ENCODE assay signal across 8 cellular contexts in the genomic region with DNA sequence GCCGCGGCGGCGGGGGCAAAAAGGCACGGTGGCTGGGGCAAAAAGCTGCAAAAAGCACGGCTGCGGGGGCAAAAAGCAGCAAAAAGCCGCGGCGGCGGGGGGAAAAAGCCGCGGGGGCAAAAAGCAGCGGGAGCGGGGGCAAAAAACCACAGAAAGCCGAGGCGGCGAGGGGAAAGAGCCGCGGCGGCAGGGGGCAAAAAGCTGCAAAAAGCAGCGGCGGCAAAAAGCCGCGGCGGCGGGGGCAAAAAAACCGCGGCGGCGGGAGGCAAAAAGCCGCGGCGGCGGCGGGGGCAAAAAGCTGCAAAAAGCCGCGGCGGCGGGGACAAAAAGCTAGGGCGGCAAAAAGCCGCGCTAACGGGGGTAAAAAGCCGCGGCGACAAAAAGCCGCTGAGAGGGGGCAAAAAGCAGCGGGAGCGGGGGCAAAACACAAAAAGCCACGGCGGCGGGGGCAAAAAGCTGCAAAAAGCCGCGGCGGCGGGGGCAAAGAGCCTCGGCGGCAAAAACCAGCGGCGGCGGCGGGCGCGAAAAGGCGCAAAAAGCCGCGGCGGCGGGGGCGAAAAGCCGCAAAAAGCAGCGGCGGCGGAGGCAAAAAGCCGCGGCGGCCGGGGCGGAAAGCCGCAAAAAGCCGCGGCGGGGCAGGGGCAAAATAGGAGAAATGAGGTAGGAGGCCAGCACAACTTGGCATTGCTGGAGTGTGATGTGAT.
DNase-seq lines count a peak whose midpoint lies in the region; TF ChIP-seq lines count a peak whose summit lies in the region.

No MANE protein-coding gene starts in this region.

- no peak overlapping the region for H3K4me3 ChIP-seq in CD4-positive, alpha-beta memory T cell (ENCODE audit: low read length in 2 of 2)
- H3K4me3 ChIP-seq in HL-60 (replicated peaks; ENCODE audit: insufficient read depth, low read length) = peak overlapping the region; percentile 29
- peak overlapping the region; percentile 73 for H3K4me3 ChIP-seq in ectodermal cell (ENCODE audit: insufficient read depth, low read depth, low read length)
- peak overlapping the region; percentile 47 to 83 for H3K4me3 ChIP-seq in neuronal stem cell (ENCODE audit: low read length in 2 of 2)

- no peaks in the 10 kb centered on the region for H3K36me3 ChIP-seq in CD4-positive, alpha-beta memory T cell (ENCODE audit: insufficient read depth, low read length)
- H3K36me3 ChIP-seq in ectodermal cell (ENCODE audit: control insufficient read depth, insufficient read depth, low read length) = no peaks in the 10 kb centered on the region
- H3K36me3 ChIP-seq in neuronal stem cell (replicated peaks in 1 of 2; ENCODE audit: control insufficient read depth in 2 of 2, insufficient read depth in 2 of 2, low read length in 2 of 2) = no peaks in the 10 kb centered on the region

- no peak overlapping the region for H3K9ac ChIP-seq in neuronal stem cell (ENCODE audit: low read depth, low read length, poor library complexity)

- intact Hi-C loops in CD4-positive, alpha-beta memory T cell (cut with micrococcal nuclease) = no loop called here

- no peak overlapping the region for H3K27ac ChIP-seq in CD4-positive, alpha-beta memory T cell (ENCODE audit: low read depth, low read length)
- H3K27ac ChIP-seq in HL-60 (replicated peaks) = no peak overlapping the region
- H3K27ac ChIP-seq in ectodermal cell (ENCODE audit: insufficient read depth, low read depth, low read length, poor library complexity, severe bottlenecking) = no peak overlapping the region
- H3K27ac ChIP-seq in neuronal stem cell (replicated peaks; ENCODE audit: low read length) = no peak overlapping the region

- no peak overlapping the region for H3K27ac Mint-ChIP-seq in CD4-positive, alpha-beta memory T cell

- H2AK5ac ChIP-seq in neuronal stem cell (ENCODE audit: low read depth, low read length) = no peak overlapping the region

- H3K79me1 ChIP-seq in neuronal stem cell (ENCODE audit: low read depth, low read length) = no peaks in the 10 kb centered on the region

- no peak overlapping the region for H4K91ac ChIP-seq in neuronal stem cell (ENCODE audit: low read depth, low read length, poor library complexity)

- no peak for DNase-seq in CD4-positive, alpha-beta memory T cell
- no peak for DNase-seq in HL-60 (ENCODE audit: low read depth in 1 of 2, low spot score in 1 of 2)
- DNase-seq in neuronal stem cell (ENCODE audit: low spot score) = peak; percentile 31
- DNase-seq in C1 segment of cervical spinal cord (lab: John Stamatoyannopoulos, UW) = no peak
- DNase-seq in effector CD4-positive, alpha-beta T cell = no peak
- DNase-seq in NCI-H2107 (lab: John Stamatoyannopoulos, UW) = no peak
- DNase-seq in NCI-H446 (lab: John Stamatoyannopoulos, UW) = no peak

- H3K4me3 Mint-ChIP-seq in CD4-positive, alpha-beta memory T cell = peak overlapping the region; percentile 1 to 70 (median 50)

- no peak overlapping the region for H2BK12ac ChIP-seq in neuronal stem cell (ENCODE audit: low read length)

- TF ChIP-seq CTCF in HL-60 (IDR thresholded peaks at IDR 0.05; ENCODE audit: insufficient read depth, low read length) = no peak

- WGBS in ectodermal cell, 2 experiments = 0 to 1% methylated on average over 72 to 75 of the region's 84 CpGs
- WGBS in neuronal stem cell (ENCODE audit: extremely low coverage in 2 of 2, insufficient read length in 2 of 2, insufficient replicate concordance in 1 of 2), 2 donors = no CpG with 5 or more reads among the region's 84 CpGs

- H2AFZ ChIP-seq in neuronal stem cell (ENCODE audit: low read length) = peak overlapping the region; percentile 97

- H3K4me1 ChIP-seq in CD4-positive, alpha-beta memory T cell (ENCODE audit: insufficient read depth, low read length) = no peaks in the 10 kb centered on the region
- H3K4me1 ChIP-seq in ectodermal cell (ENCODE audit: control insufficient read depth, insufficient read depth, low read length) (no peaks in the 10 kb centered on the region), neuronal stem cell (ENCODE audit: control insufficient read depth in 2 of 2, insufficient read depth in 1 of 2, low read depth in 1 of 2, low read length in 2 of 2) (no peaks in the 10 kb centered on the region)

- H3K4ac ChIP-seq in neuronal stem cell (ENCODE audit: low read length) = no peak overlapping the region

- CTCF ChIA-PET in CD4-positive, alpha-beta memory T cell (lab: Charles Lee; ENCODE audit: partially characterized antibody) = no interaction called here

- peaks cover 0 to 10% (median 3%) of the 10 kb centered on the region in 4 donors for H3K4me1 Mint-ChIP-seq in CD4-positive, alpha-beta memory T cell

- no peak overlapping the region for H4K8ac ChIP-seq in neuronal stem cell (ENCODE audit: low read depth, low read length)

- peak overlapping the region; percentile 66 for H3K4me2 ChIP-seq in neuronal stem cell (ENCODE audit: insufficient read depth, low read length, poor library complexity, severe bottlenecking)

- peak overlapping the region; percentile 95 for H3K18ac ChIP-seq in neuronal stem cell (ENCODE audit: low read length)

- POLR2A ChIA-PET in CD4-positive, alpha-beta memory T cell (lab: Charles Lee; ENCODE audit: partially characterized antibody) = no interaction called here

- peak overlapping the region; percentile 58 for H2BK15ac ChIP-seq in neuronal stem cell (ENCODE audit: low read length)

- H3K27me3 ChIP-seq in CD4-positive, alpha-beta memory T cell (ENCODE audit: insufficient read depth, low read length) = no peaks in the 10 kb centered on the region
- peaks cover 20% of the 10 kb centered on the region for H3K27me3 ChIP-seq in HL-60 (ENCODE audit: insufficient read depth, poor library complexity, severe bottlenecking)
- peaks cover 29% of the 10 kb centered on the region for H3K27me3 ChIP-seq in ectodermal cell (ENCODE audit: control insufficient read depth, insufficient read depth, low read length, poor library complexity, severe bottlenecking)
- H3K27me3 ChIP-seq in neuronal stem cell (ENCODE audit: control insufficient read depth in 3 of 3, insufficient read depth in 3 of 3, low read depth in 1 of 3, low read length in 3 of 3) = peaks cover 0 to 23% (median 0%) of the 10 kb centered on the region in 3 experiments

- no peak overlapping the region for H3K14ac ChIP-seq in neuronal stem cell (ENCODE audit: low read length)

- H3K9me3 ChIP-seq in CD4-positive, alpha-beta memory T cell (ENCODE audit: control insufficient read depth in 1 of 2, low read length in 2 of 2) = no peaks in the 10 kb centered on the region
- H3K9me3 ChIP-seq in ectodermal cell (ENCODE audit: control insufficient read depth, low read length) (no peaks in the 10 kb centered on the region), neuronal stem cell (replicated peaks in 1 of 2; ENCODE audit: control insufficient read depth in 2 of 2, insufficient read depth in 1 of 2, low read depth in 1 of 2, low read length in 2 of 2) (no peaks in the 10 kb centered on the region)

- no peak overlapping the region for H2BK5ac ChIP-seq in neuronal stem cell (ENCODE audit: low read length)

- H3K23ac ChIP-seq in neuronal stem cell (ENCODE audit: low read depth, low read length, poor library complexity) = no peak overlapping the region

- peaks cover 0 to 11% (median 4%) of the 10 kb centered on the region in 8 donors for H3K9me3 Mint-ChIP-seq in CD4-positive, alpha-beta memory T cell

- H3K36me3 Mint-ChIP-seq in CD4-positive, alpha-beta memory T cell = no peaks in the 10 kb centered on the region

- no peak overlapping the region for H2BK120ac ChIP-seq in neuronal stem cell (ENCODE audit: low read depth, low read length)

- peaks cover 21% of the 10 kb centered on the region in 2 donors for H3K27me3 Mint-ChIP-seq in CD4-positive, alpha-beta memory T cell

Comparison
In these comparisons a context has a peak if more than half of its experiments do, and no peak if none do; other contexts are left out.
1. H3K4me3 ChIP-seq: peak in HL-60 (single experiment), ectodermal cell (single experiment) and neuronal stem cell (2 of 2); none in CD4-positive, alpha-beta memory T cell (0 of 2).